Comparison of ENCODE assay signal across 10 cellular contexts in genomic region chr4:153156263-153156662, GRCh38. TPM values are rescaled to one million over a fixed set of nuclear protein-coding genes. Genes with fewer than 3 reads are reported as not detected.
DNase-seq lines count a peak whose midpoint lies in the region; ATAC-seq, FAIRE-seq and TF ChIP-seq lines count a peak whose summit lies in the region.
"Had no signal": no experiment of that assay in that cellular context is flagged by ENCODE, and none has a peak within 500 bp of the region (broad histone marks: within the 10 kb centered on the region; RNA-seq: fewer than 3 reads in every experiment).

No MANE protein-coding gene starts in this region.

- H3K9me3 ChIP-seq in OCI-LY1 (ENCODE audit: low read length) (no peaks in the 10 kb centered on the region), astrocyte (ENCODE audit: insufficient read depth, low read depth, low read length) (no peaks in the 10 kb centered on the region)
- H3K9me3 ChIP-seq: ovary had no signal

- H3K36me3 ChIP-seq in OCI-LY1 (ENCODE audit: insufficient read depth, low read length) (no peaks in the 10 kb centered on the region), astrocyte (ENCODE audit: insufficient read depth, low read length) (no peaks in the 10 kb centered on the region)
- H3K36me3 ChIP-seq: ovary had no signal

- H2AFZ ChIP-seq in OCI-LY1 (ENCODE audit: low read length) (no peak overlapping the region), astrocyte (ENCODE audit: low read depth, low read length) (no peak overlapping the region)

- H4K20me1 ChIP-seq in OCI-LY1 (ENCODE audit: insufficient read depth, low read length) (no peaks in the 10 kb centered on the region), astrocyte (ENCODE audit: insufficient read depth, low read length) (peaks cover 1% of the 10 kb centered on the region)

- H3F3A ChIP-seq in OCI-LY1 (ENCODE audit: insufficient read depth, low read length) = no peaks in the 10 kb centered on the region

- H3K27me3 ChIP-seq in OCI-LY1 (ENCODE audit: insufficient read depth, low read length) (peaks cover 4% of the 10 kb centered on the region; the same call in 1 of the 2 replicates), astrocyte (ENCODE audit: insufficient read depth, low read length) (peaks cover 7% of the 10 kb centered on the region)
- H3K27me3 ChIP-seq: ovary had no signal

- TF ChIP-seq CTCF in OCI-LY1 (IDR thresholded peaks at IDR 0.05; ENCODE audit: low read length) (peak; percentile 50), astrocyte (IDR thresholded peaks at IDR 0.05; ENCODE audit: insufficient read depth, low read depth, low read length) (peak; percentile 12), type B pancreatic cell (conservative IDR thresholded peaks at IDR 0.05) (no peak)

- DNase-seq in stimulated activated CD4-positive, alpha-beta T cell treated with anti-CD3 and anti-CD28 coated beads, Interleukin-15, amount 100 ng/mL, for 24 hours = peak; percentile 54
- no peak for DNase-seq in stimulated activated CD4-positive, alpha-beta T cell treated with anti-CD3 and anti-CD28 coated beads, Interleukin-2, amount 100 ng/mL, for 48 hours
- DNase-seq in astrocyte (ENCODE audit: low read depth) = no peak
- DNase-seq in type B pancreatic cell (ENCODE audit: extremely low spot score, unreplicated experiment) = no peak
- no peak for DNase-seq in GF-D8 (lab: John Stamatoyannopoulos, UW)
- DNase-seq: ovary had no signal

- H3K27ac Mint-ChIP-seq in astrocyte (ENCODE audit: unreplicated experiment) = peak overlapping the region; percentile 59
- H3K27ac Mint-ChIP-seq in type B pancreatic cell = peak overlapping the region; percentile 42
- H3K27ac Mint-ChIP-seq: CD8-positive, alpha-beta memory T cell had no signal

- H3K4me2 ChIP-seq in OCI-LY1 (ENCODE audit: low read length) (no peak overlapping the region), astrocyte (ENCODE audit: low read length) (no peak overlapping the region)

- FAIRE-seq in astrocyte (lab: Jason Lieb, UNC) = no peak

- H3K4me1 Mint-ChIP-seq in astrocyte (ENCODE audit: low read depth, unreplicated experiment) = peaks cover 30% of the 10 kb centered on the region
- H3K4me1 Mint-ChIP-seq in type B pancreatic cell (ENCODE audit: unreplicated experiment) = peaks cover 35% of the 10 kb centered on the region

- ATAC-seq in HG03520 (IDR thresholded peaks at IDR 0.05; ENCODE audit: unreplicated experiment) = no peak
- no peak for ATAC-seq in HG02870 (IDR thresholded peaks at IDR 0.05; ENCODE audit: unreplicated experiment)

- no peaks in the 10 kb centered on the region for H3K9me2 ChIP-seq in OCI-LY1 (ENCODE audit: low read depth, low read length)

- peaks cover 30% of the 10 kb centered on the region for H3K4me1 ChIP-seq in OCI-LY1 (ENCODE audit: insufficient read depth, low read length, severe bottlenecking)
- peaks cover 34% of the 10 kb centered on the region for H3K4me1 ChIP-seq in astrocyte (ENCODE audit: insufficient read depth, low read length)

- H3K4me3 ChIP-seq in OCI-LY1 (ENCODE audit: low read depth, low read length, poor library complexity, severe bottlenecking) (no peak overlapping the region), astrocyte (ENCODE audit: insufficient read depth, low read depth, low read length) (no peak overlapping the region)
- H3K4me3 ChIP-seq: ovary had no signal

- no peaks in the 10 kb centered on the region for H3K27me3 Mint-ChIP-seq in astrocyte (ENCODE audit: low read depth, unreplicated experiment)
- H3K27me3 Mint-ChIP-seq in type B pancreatic cell = peaks cover 13% of the 10 kb centered on the region

- H3K9ac ChIP-seq in OCI-LY1 (ENCODE audit: low read length) (no peak overlapping the region), astrocyte (ENCODE audit: low read length) (no peak overlapping the region)

- H3K27ac ChIP-seq in OCI-LY1 (ENCODE audit: low read depth, low read length, poor library complexity, severe bottlenecking) (no peak overlapping the region), astrocyte (ENCODE audit: low read depth, low read length) (no peak overlapping the region)
- H3K27ac ChIP-seq: ovary had no signal

- no peaks in the 10 kb centered on the region for H3K9me3 Mint-ChIP-seq in astrocyte (ENCODE audit: unreplicated experiment)
- no peaks in the 10 kb centered on the region for H3K9me3 Mint-ChIP-seq in type B pancreatic cell

- H3K4me3 Mint-ChIP-seq in astrocyte (ENCODE audit: unreplicated experiment) (peak overlapping the region; percentile 41), type B pancreatic cell (peak overlapping the region; percentile 34)

- H3K79me2 ChIP-seq in OCI-LY1 (ENCODE audit: insufficient read depth, low read length) (no peaks in the 10 kb centered on the region), astrocyte (ENCODE audit: insufficient read depth, low read length) (no peaks in the 10 kb centered on the region)

- H3K36me3 Mint-ChIP-seq in astrocyte (ENCODE audit: low read depth, unreplicated experiment) (no peaks in the 10 kb centered on the region), type B pancreatic cell (no peaks in the 10 kb centered on the region)
- H3K36me3 Mint-ChIP-seq: CD8-positive, alpha-beta memory T cell had no signal

RNA-seq across cellular contexts. Expression of gene TRIM2, which starts 48.0 kb away (rescaled TPM):
- 46.4 and 51.8 TPM in 2 replicates for total RNA-seq in astrocyte
- total RNA-seq in type B pancreatic cell (ENCODE audit: low replicate concordance) = 83.1 and 105 TPM in 2 replicates
